ENCODE assay signal across 20 cellular contexts in genomic region chr5:53879708-53880356, GRCh38.
DNase-seq lines count a peak whose midpoint lies in the region; ATAC-seq and TF ChIP-seq lines count a peak whose summit lies in the region.
"Had no signal": no experiment of that assay in that cellular context is flagged by ENCODE, and none has a peak within 500 bp of the region (broad histone marks: within the 10 kb centered on the region; RNA-seq: fewer than 3 reads in every experiment).

No MANE protein-coding gene starts in this region.

- no peaks in the 10 kb centered on the region for H4K20me1 ChIP-seq in neural progenitor cell (ENCODE audit: low read depth)
- H4K20me1 ChIP-seq: BLaER1 had no signal

- peaks cover 37% of the 10 kb centered on the region for H3K4me1 Mint-ChIP-seq in neural progenitor cell

- no peaks in the 10 kb centered on the region for H3K9me3 ChIP-seq in HUES64 (ENCODE audit: insufficient read depth, low read depth, low read length)
- no peaks in the 10 kb centered on the region for H3K9me3 ChIP-seq in neural progenitor cell (ENCODE audit: low read depth)
- H3K9me3 ChIP-seq in gastroesophageal sphincter: no peaks in the 10 kb centered on the region
- H3K9me3 ChIP-seq: BLaER1, SK-N-SH had no signal

- peaks cover 2% of the 10 kb centered on the region for H3K9me3 Mint-ChIP-seq in neural progenitor cell

- H3K9ac ChIP-seq in HUES64 (ENCODE audit: low read depth, low read length) (peak overlapping the region; percentile 24; the same call in 1 of the 2 replicates), neural progenitor cell (no peak overlapping the region)
- H3K9ac ChIP-seq: BLaER1, SK-N-SH had no signal

- H3K36me3 Mint-ChIP-seq in neural progenitor cell: peaks cover 2% of the 10 kb centered on the region

- H3F3A ChIP-seq in neural progenitor cell (ENCODE audit: low read depth): peaks cover 16% of the 10 kb centered on the region

- peak overlapping the region; percentile 36 for H3K4me2 ChIP-seq in neural progenitor cell
- H3K4me2 ChIP-seq: BLaER1, SK-N-SH had no signal

- H3K4me1 ChIP-seq in HUES64 (ENCODE audit: insufficient read depth, low read length) (peaks cover 45% of the 10 kb centered on the region), neural progenitor cell (peaks cover 47% of the 10 kb centered on the region), gastroesophageal sphincter (no peaks in the 10 kb centered on the region)

- H3K36me3 ChIP-seq in HUES64 (ENCODE audit: insufficient read depth, low read length) (no peaks in the 10 kb centered on the region), neural progenitor cell (no peaks in the 10 kb centered on the region), gastroesophageal sphincter (no peaks in the 10 kb centered on the region)
- H3K36me3 ChIP-seq: BLaER1 had no signal

- H3K27me3 Mint-ChIP-seq in neural progenitor cell (ENCODE audit: insufficient read depth, low read depth): no peaks in the 10 kb centered on the region
- H3K27me3 Mint-ChIP-seq: CD4-positive, CD25-positive, alpha-beta regulatory T cell; T-helper 17 cell had no signal

- no peaks in the 10 kb centered on the region for H3K79me2 ChIP-seq in neural progenitor cell (ENCODE audit: low read depth)

- TF ChIP-seq CTCF in neural progenitor cell (IDR thresholded peaks at IDR 0.05) (no peak), gastroesophageal sphincter (IDR thresholded peaks at IDR 0.05) (no peak)

- H3K27ac Mint-ChIP-seq in neural progenitor cell: no peak overlapping the region
- H3K27ac Mint-ChIP-seq: CD4-positive, CD25-positive, alpha-beta regulatory T cell; T-helper 17 cell had no signal

- ATAC-seq in gastroesophageal sphincter: no peak
- ATAC-seq: PC-3, T-helper 17 cell had no signal

- H3K27ac ChIP-seq in HUES64 (ENCODE audit: low read depth, low read length) (peak overlapping the region; percentile 7; the same call in 1 of the 2 replicates), neural progenitor cell (peak overlapping the region; percentile 39), gastroesophageal sphincter (no peak overlapping the region)
- H3K27ac ChIP-seq: BLaER1 had no signal

- H2AFZ ChIP-seq in neural progenitor cell (replicated peaks): no peak overlapping the region

- no peak overlapping the region for H3K4me3 Mint-ChIP-seq in neural progenitor cell
- H3K4me3 Mint-ChIP-seq: CD4-positive, CD25-positive, alpha-beta regulatory T cell; H9; T-helper 17 cell had no signal

- H3K27me3 ChIP-seq in HUES64 (ENCODE audit: insufficient read depth, low read length) (no peaks in the 10 kb centered on the region), neural progenitor cell (no peaks in the 10 kb centered on the region), gastroesophageal sphincter (no peaks in the 10 kb centered on the region)
- H3K27me3 ChIP-seq: BLaER1 had no signal

- no peak overlapping the region for H3K4me3 ChIP-seq in HUES64 (ENCODE audit: low read length)
- H3K4me3 ChIP-seq in neural progenitor cell: no peak overlapping the region
- no peak overlapping the region for H3K4me3 ChIP-seq in gastroesophageal sphincter
- H3K4me3 ChIP-seq: BLaER1 had no signal

- DNase-seq in NCI-H510A treated with DMSO at 0.1 percent for 48 hours (lab: John Stamatoyannopoulos, UW) (peak; percentile 9), NCI-H510A (lab: John Stamatoyannopoulos, UW) (no peak), NCI-H69 (lab: John Stamatoyannopoulos, UW) (peak; percentile 51), neural progenitor cell (ENCODE audit: low spot score) (no peak), OCI-M1 (lab: John Stamatoyannopoulos, UW) (no peak)
- DNase-seq: CD4-positive, CD25-positive, alpha-beta regulatory T cell; H9; Karpas-422; NCI-H1092; NCI-H1417 treated with DMSO at 0.1 percent for 48 hours; NCI-H2029; NCI-H446 treated with DMSO at 0.1 percent for 48 hours; NCI-H774; PC-3; SK-N-SH; SW 1271; T-helper 17 cell had no signal

- no peak for TF ChIP-seq POLR2A in gastroesophageal sphincter (IDR thresholded peaks at IDR 0.05)

- 73% methylated on average over 5 of the region's 5 CpGs for WGBS in HUES64
- 91 to 100% methylated on average over 3 to 5 of the region's 5 CpGs for WGBS in gastroesophageal sphincter (ENCODE audit: low coverage in 1 of 2), 2 donors

- TF ChIP-seq EP300 in gastroesophageal sphincter (IDR thresholded peaks at IDR 0.05): no peak

Comparison
In these comparisons a context has a peak if more than half of its experiments do, and no peak if none do; other contexts are left out.
1. DNase-seq: peak in NCI-H510A treated with DMSO at 0.1 percent for 48 hours (single experiment) and NCI-H69 (single experiment); none in NCI-H510A (single experiment), neural progenitor cell (single experiment) and OCI-M1 (single experiment).
2. H3K27ac ChIP-seq: peak in HUES64 (single experiment) and neural progenitor cell (single experiment); none in gastroesophageal sphincter (0 of 4).